ENCODE assay signal across 20 cellular contexts in the genomic region with DNA sequence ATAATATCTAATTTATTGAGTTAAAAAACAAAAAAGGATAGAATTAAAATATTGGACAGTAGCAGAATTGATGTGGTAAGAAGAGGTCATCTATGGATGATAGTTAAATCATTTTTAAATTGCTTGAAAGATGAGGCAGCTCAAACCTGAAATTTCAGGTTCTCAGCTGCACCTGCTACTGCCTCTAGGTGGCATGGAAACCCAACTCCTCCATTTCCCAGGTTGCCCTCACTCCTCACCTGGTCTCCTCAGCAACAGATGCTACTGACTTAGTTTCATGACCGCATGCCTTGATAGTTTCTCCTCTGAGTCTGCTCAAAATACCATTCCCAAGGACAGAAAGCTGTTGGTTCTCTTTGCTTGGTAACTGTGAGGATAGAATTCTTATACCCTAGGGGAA.
DNase-seq lines count a peak whose midpoint lies in the region; ATAC-seq and TF ChIP-seq lines count a peak whose summit lies in the region.
"Had no signal": no experiment of that assay in that cellular context is flagged by ENCODE, and none has a peak within 500 bp of the region (broad histone marks: within the 10 kb centered on the region; RNA-seq: fewer than 3 reads in every experiment).

No MANE protein-coding gene starts in this region.

- intact Hi-C loops in right lobe of liver (cut with DNase I) = no loop called here
- intact Hi-C loops in transverse colon (cut with DNase I; ENCODE audit: low total_unique reads) = no loop called here

- no peak overlapping the region for H3K23ac ChIP-seq in mesenchymal stem cell (ENCODE audit: low read length in 2 of 2)

- H2BK12ac ChIP-seq in mesenchymal stem cell (ENCODE audit: low read length in 2 of 2) = no peak overlapping the region

- H3K9me3 ChIP-seq in MM.1S (replicated peaks; ENCODE audit: insufficient read depth, low read length) (no peaks in the 10 kb centered on the region), right lobe of liver (no peaks in the 10 kb centered on the region), mesenchymal stem cell (ENCODE audit: control insufficient read depth, low read length) (peaks cover 24% of the 10 kb centered on the region), transverse colon (peaks cover 3 to 8% of the 10 kb centered on the region in 2 donors)

- 100% methylated on average over 1 of the region's 1 CpG for WGBS in right lobe of liver (ENCODE audit: insufficient coverage, low coverage, low lambda C conversion rate, missing lambda C conversion rate)
- no CpG with 5 or more reads among the region's 1 CpG for WGBS in mesenchymal stem cell
- 88% methylated on average over 1 of the region's 1 CpG; no CpG with 5 or more reads in 1 of the 2 donors for WGBS in transverse colon (ENCODE audit: low coverage in 1 of 2), 2 donors

- no peak overlapping the region for H4K8ac ChIP-seq in mesenchymal stem cell (ENCODE audit: low read length)

- no peaks in the 10 kb centered on the region for H3K4me1 Mint-ChIP-seq in endothelial cell (ENCODE audit: unreplicated experiment)

- no peak overlapping the region for H2BK120ac ChIP-seq in mesenchymal stem cell (ENCODE audit: low read depth, low read length)

- no peak overlapping the region for H2BK5ac ChIP-seq in mesenchymal stem cell (ENCODE audit: low read depth, low read length, poor library complexity, severe bottlenecking)

- no peak overlapping the region for H2BK15ac ChIP-seq in mesenchymal stem cell (ENCODE audit: low read depth, poor library complexity, severe bottlenecking)

- H3K79me1 ChIP-seq in mesenchymal stem cell (replicated peaks; ENCODE audit: low read length, poor library complexity, severe bottlenecking) = no peaks in the 10 kb centered on the region

- H3K18ac ChIP-seq in mesenchymal stem cell (ENCODE audit: low read depth in 1 of 2, low read length in 2 of 2) = no peak overlapping the region

- no peaks in the 10 kb centered on the region for H3K36me3 Mint-ChIP-seq in endothelial cell (ENCODE audit: low read depth, unreplicated experiment)
- H3K36me3 Mint-ChIP-seq: activated naive CD8-positive, alpha-beta T cell treated with anti-CD3 and anti-CD28 coated beads, Interleukin-2, amount 10 ng/mL, durations not matched to agents 7 days and 5 days; stimulated activated memory B cell treated with anti-CD40 and anti-IgM and Interleukin-4, amounts not matched to agents 10 μg/mL and 1 μg/mL and 100 μg/mL, for 72 hours had no signal

- TF ChIP-seq POLR2A in right lobe of liver (IDR thresholded peaks at IDR 0.05) (no peak), transverse colon (IDR thresholded peaks at IDR 0.05) (no peak)

- H3K27ac Mint-ChIP-seq in endothelial cell (ENCODE audit: unreplicated experiment) = no peak overlapping the region
- H3K27ac Mint-ChIP-seq: activated naive CD8-positive, alpha-beta T cell treated with anti-CD3 and anti-CD28 coated beads, Interleukin-2, amount 10 ng/mL, durations not matched to agents 7 days and 5 days; activated T-cell treated with anti-CD3 and anti-CD28 coated beads, Interleukin-2, amount 50 U/mL, for 72 hours; stimulated activated memory B cell treated with anti-CD40 and anti-IgM and Interleukin-4, amounts not matched to agents 10 μg/mL and 1 μg/mL and 100 μg/mL, for 72 hours had no signal

- ATAC-seq in right lobe of liver = no peak
- ATAC-seq: activated T-cell treated with anti-CD3 and anti-CD28 coated beads, Interleukin-2, amount 50 U/mL, for 72 hours; left ventricle myocardium superior; stimulated activated memory B cell treated with anti-CD40 and anti-IgM and Interleukin-4, amounts not matched to agents 10 μg/mL and 1 μg/mL and 100 μg/mL, for 72 hours had no signal

- H3K9ac ChIP-seq in MM.1S (ENCODE audit: low read length) = no peak overlapping the region
- no peak overlapping the region for H3K9ac ChIP-seq in mesenchymal stem cell (ENCODE audit: low read length)
- H3K9ac ChIP-seq: BLaER1 treated with 17β-estradiol and CSF1 and Interleukin-3, amounts not matched to agents 10 nM and 100 nM had no signal

- H3K4me2 ChIP-seq in MM.1S (ENCODE audit: low read depth, low read length) (no peak overlapping the region), mesenchymal stem cell (ENCODE audit: low read length, poor library complexity, severe bottlenecking) (no peak overlapping the region)
- H3K4me2 ChIP-seq: BLaER1 treated with 17β-estradiol and CSF1 and Interleukin-3, amounts not matched to agents 10 nM and 100 nM had no signal

- H2AFZ ChIP-seq in MM.1S (ENCODE audit: low read length) (no peak overlapping the region), mesenchymal stem cell (ENCODE audit: low read depth, low read length) (no peak overlapping the region)

- H3K4me3 ChIP-seq in MM.1S (ENCODE audit: low read length) (no peak overlapping the region), choroid plexus epithelial cell (ENCODE audit: low read depth, low read length) (no peak overlapping the region), right lobe of liver (no peak overlapping the region), mesenchymal stem cell (ENCODE audit: insufficient read depth in 1 of 2, low read depth in 1 of 2, low read length in 2 of 2) (no peak overlapping the region), transverse colon (no peak overlapping the region)
- H3K4me3 ChIP-seq: BLaER1 treated with 17β-estradiol and CSF1 and Interleukin-3, amounts not matched to agents 10 nM and 100 nM had no signal

- no peak overlapping the region for H4K91ac ChIP-seq in mesenchymal stem cell (ENCODE audit: low read length)

- peak; percentile 31 for TF ChIP-seq CTCF in GM12873 (IDR thresholded peaks at IDR 0.05; ENCODE audit: insufficient read depth, low read depth, low read length, missing control alignments)
- peak; percentile 42 for TF ChIP-seq CTCF in MM.1S (IDR thresholded peaks at IDR 0.05; ENCODE audit: low read length)
- TF ChIP-seq CTCF in choroid plexus epithelial cell (conservative IDR thresholded peaks at IDR 0.05; ENCODE audit: low read depth, low read length) = peak; percentile 39
- peak in 3 of 4 donors; percentile 20 to 32 (median 24) for TF ChIP-seq CTCF in right lobe of liver (IDR thresholded peaks at IDR 0.05)
- TF ChIP-seq CTCF in endothelial cell (IDR thresholded peaks at IDR 0.05; ENCODE audit: unreplicated experiment) = no peak
- TF ChIP-seq CTCF in transverse colon (IDR thresholded peaks at IDR 0.05) = peak in 1 of 5 experiments; percentile 6

- H3K4me3 Mint-ChIP-seq in endothelial cell (ENCODE audit: unreplicated experiment) = no peak overlapping the region
- H3K4me3 Mint-ChIP-seq: activated naive CD8-positive, alpha-beta T cell treated with anti-CD3 and anti-CD28 coated beads, Interleukin-2, amount 10 ng/mL, durations not matched to agents 7 days and 5 days; activated T-cell treated with anti-CD3 and anti-CD28 coated beads, Interleukin-2, amount 50 U/mL, for 72 hours; stimulated activated memory B cell treated with anti-CD40 and anti-IgM and Interleukin-4, amounts not matched to agents 10 μg/mL and 1 μg/mL and 100 μg/mL, for 72 hours had no signal

- no peaks in the 10 kb centered on the region for H3K36me3 ChIP-seq in MM.1S (replicated peaks; ENCODE audit: insufficient read depth, low read length)
- H3K36me3 ChIP-seq in right lobe of liver = no peaks in the 10 kb centered on the region
- H3K36me3 ChIP-seq in mesenchymal stem cell (ENCODE audit: control insufficient read depth in 1 of 2, insufficient read depth in 2 of 2, low read depth in 1 of 2, low read length in 2 of 2) = no peaks in the 10 kb centered on the region
- no peaks in the 10 kb centered on the region for H3K36me3 ChIP-seq in transverse colon
- H3K36me3 ChIP-seq: BLaER1 treated with 17β-estradiol and CSF1 and Interleukin-3, amounts not matched to agents 10 nM and 100 nM had no signal

- H3K27me3 ChIP-seq in MM.1S (replicated peaks; ENCODE audit: insufficient read depth, low read length) (no peaks in the 10 kb centered on the region), right lobe of liver (no peaks in the 10 kb centered on the region), mesenchymal stem cell (ENCODE audit: control insufficient read depth in 1 of 2, insufficient read depth in 1 of 2, low read length in 2 of 2) (no peaks in the 10 kb centered on the region), transverse colon (no peaks in the 10 kb centered on the region)
- H3K27me3 ChIP-seq: BLaER1 treated with 17β-estradiol and CSF1 and Interleukin-3, amounts not matched to agents 10 nM and 100 nM had no signal

- H3F3A ChIP-seq in MM.1S (ENCODE audit: insufficient read depth, low read length) = no peaks in the 10 kb centered on the region

- no peak overlapping the region for H3K4ac ChIP-seq in mesenchymal stem cell (ENCODE audit: low read depth in 1 of 2, low read length in 2 of 2)

- H3K27ac ChIP-seq in MM.1S (ENCODE audit: low read length) (no peak overlapping the region), right lobe of liver (no peak overlapping the region), mesenchymal stem cell (ENCODE audit: low read length, poor library complexity, severe bottlenecking) (no peak overlapping the region), transverse colon (no peak overlapping the region)
- H3K27ac ChIP-seq: BLaER1 treated with 17β-estradiol and CSF1 and Interleukin-3, amounts not matched to agents 10 nM and 100 nM had no signal

- no peaks in the 10 kb centered on the region for H3K4me1 ChIP-seq in MM.1S (ENCODE audit: low read length)
- no peaks in the 10 kb centered on the region for H3K4me1 ChIP-seq in right lobe of liver
- H3K4me1 ChIP-seq in mesenchymal stem cell (ENCODE audit: control insufficient read depth, insufficient read depth, low read depth, low read length) = no peaks in the 10 kb centered on the region
- no peaks in the 10 kb centered on the region for H3K4me1 ChIP-seq in transverse colon

- H3K9me3 Mint-ChIP-seq in endothelial cell (ENCODE audit: unreplicated experiment) = no peaks in the 10 kb centered on the region

- H3K14ac ChIP-seq in mesenchymal stem cell (ENCODE audit: low read length in 2 of 2) = no peak overlapping the region

- no peak for TF ChIP-seq EP300 in transverse colon (IDR thresholded peaks at IDR 0.05; ENCODE audit: low read depth)

- H2AK5ac ChIP-seq in mesenchymal stem cell (ENCODE audit: low read length, severe bottlenecking) = no peak overlapping the region

- H3K79me2 ChIP-seq in MM.1S (ENCODE audit: low read length) = no peaks in the 10 kb centered on the region

- H3K27me3 Mint-ChIP-seq in endothelial cell (ENCODE audit: unreplicated experiment) = peaks cover 2% of the 10 kb centered on the region

- peak; percentile 24 for DNase-seq in MM.1S
- DNase-seq in choroid plexus epithelial cell (ENCODE audit: low read depth) = no peak
- DNase-seq in right lobe of liver = no peak
- DNase-seq in mesenchymal stem cell = no peak
- no peak for DNase-seq in endothelial cell (ENCODE audit: low spot score)
- DNase-seq in transverse colon = no peak
- DNase-seq in NCI-H187 treated with DMSO at 0.1 percent for 48 hours (lab: John Stamatoyannopoulos, UW) = no peak
- DNase-seq: activated CD4-positive, alpha-beta T cell treated with anti-CD3 and anti-CD28 coated beads, Interleukin-2, amount 50 U/mL, for 48 hours; activated naive CD8-positive, alpha-beta T cell treated with anti-CD3 and anti-CD28 coated beads, Interleukin-2, amount 10 ng/mL, durations not matched to agents 7 days and 5 days; activated T-cell treated with anti-CD3 and anti-CD28 coated beads, Interleukin-2, amount 50 U/mL, for 72 hours; caudate nucleus; DMS79 treated with DMSO at 0.1 percent for 48 hours; effector memory CD4-positive, alpha-beta T cell; hippocampal formation; left ventricle myocardium superior; NCI-H187; NCI-H524 treated with DMSO at 0.1 percent for 48 hours had no signal

- no peaks in the 10 kb centered on the region for H3K9me2 ChIP-seq in MM.1S (replicated peaks; ENCODE audit: insufficient read depth, low read length)

- in situ Hi-C loops in transverse colon (cut with MboI; ENCODE audit: low pct_ligation_motif_present in 1 of 4, low pct_unique_long_range_greater_than_20kb in 1 of 4, low sequenced_read_pairs in 3 of 4) = no loop called here

- no peaks in the 10 kb centered on the region for H4K20me1 ChIP-seq in MM.1S (ENCODE audit: insufficient read depth, low read length)
- H4K20me1 ChIP-seq: BLaER1 treated with 17β-estradiol and CSF1 and Interleukin-3, amounts not matched to agents 10 nM and 100 nM had no signal
